11 cellular contexts compared by ENCODE assay signal in the genomic region with DNA sequence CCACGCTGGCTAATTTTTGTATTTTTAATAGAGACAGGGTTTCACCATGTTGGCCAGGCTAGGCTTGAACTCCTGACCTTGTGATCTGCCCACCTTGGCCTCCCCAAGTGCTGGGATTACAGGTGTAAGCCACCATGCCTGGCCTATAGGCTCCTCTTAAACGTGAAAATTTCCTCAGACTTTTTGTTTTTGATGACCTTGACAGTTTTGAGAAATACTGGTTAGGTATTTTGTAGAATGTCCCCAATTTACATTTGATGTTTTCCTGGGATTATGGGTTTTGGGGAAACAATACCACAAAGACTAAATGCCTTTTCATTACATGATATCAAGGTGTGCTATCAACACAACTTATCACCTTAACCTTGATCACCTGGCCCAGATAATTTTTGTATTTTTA. TPM values are rescaled to one million over a fixed set of nuclear protein-coding genes. Genes with fewer than 3 reads are reported as not detected.
"Had no signal": no experiment of that assay in that cellular context is flagged by ENCODE, and none has a peak within 500 bp of the region (broad histone marks: within the 10 kb centered on the region; RNA-seq: fewer than 3 reads in every experiment).

No MANE protein-coding gene starts in this region.

- H3K9me3 ChIP-seq: HAP-1 had no signal

- H3K27ac ChIP-seq: KMS-11 had no signal

- H3K4me1 ChIP-seq: HAP-1 had no signal

- H3K4me2 ChIP-seq: KMS-11 had no signal

- H3K4me3 ChIP-seq: HAP-1 had no signal

- FAIRE-seq: HTR-8/SVneo had no signal

- DNase-seq: GOT3, H7, HFFc6, Karpas-422, KBM-7 had no signal

- ATAC-seq: HCT116 had no signal

- H3K9ac ChIP-seq: KMS-11 had no signal

- H3K36me3 ChIP-seq: HAP-1 had no signal

RNA-seq across cellular contexts. Expression of gene BCL2A1, which starts 20.7 kb away (rescaled TPM):
- total RNA-seq: H4, H7, HT-29 had no signal
